Comparison of ENCODE assay signal across 13 cellular contexts in the genomic region with DNA sequence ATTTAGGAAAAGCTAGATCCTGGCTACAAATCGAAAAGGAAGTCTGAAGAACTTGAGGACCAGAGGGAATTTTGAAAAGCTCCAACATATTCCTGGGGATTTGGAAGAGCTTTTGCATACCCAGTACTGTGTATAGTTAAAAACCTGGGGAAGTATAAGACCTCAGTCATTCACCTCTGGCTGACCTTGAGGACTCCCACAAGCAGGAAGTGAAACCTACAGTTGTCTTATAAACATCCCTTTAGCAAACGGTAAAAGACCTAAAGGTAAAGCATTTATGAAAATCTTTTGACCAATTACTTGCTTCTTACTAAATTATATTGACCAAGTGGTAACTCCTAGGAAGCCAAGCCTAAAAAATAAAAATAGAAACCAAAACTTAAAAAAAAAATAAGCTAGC.
DNase-seq lines count a peak whose midpoint lies in the region; ATAC-seq lines count a peak whose summit lies in the region.
"Had no signal": no experiment of that assay in that cellular context is flagged by ENCODE, and none has a peak within 500 bp of the region (broad histone marks: within the 10 kb centered on the region; RNA-seq: fewer than 3 reads in every experiment).

No MANE protein-coding gene starts in this region.

- ATAC-seq in GM19035 (IDR thresholded peaks at IDR 0.05; ENCODE audit: unreplicated experiment) (peak; percentile 75), GM21825 (IDR thresholded peaks at IDR 0.05; ENCODE audit: unreplicated experiment) (peak; percentile 74), HG03442 (IDR thresholded peaks at IDR 0.05; ENCODE audit: unreplicated experiment) (peak; percentile 93)
- ATAC-seq: natural killer cell had no signal

- peak; percentile 4 for DNase-seq in iris pigment epithelial cell (ENCODE audit: low read depth)
- DNase-seq in NCI-H82 treated with DMSO at 0.1 percent for 48 hours (lab: John Stamatoyannopoulos, UW; ENCODE audit: unreplicated experiment), result no peak
- DNase-seq in activated CD4-positive, alpha-beta T cell treated with anti-CD3 and anti-CD28 coated beads for 48 hours, result no peak
- DNase-seq in NCI-H1417 (lab: John Stamatoyannopoulos, UW), result no peak
- DNase-seq: activated CD4-positive, alpha-beta T cell treated with anti-CD3 and anti-CD28 coated beads for 4 hours; activated naive CD4-positive, alpha-beta T cell; COR-L47; natural killer cell; NCI-H510A; uterus had no signal
